ENCODE assay signal across 7 cellular contexts in genomic region chr1:228276361-228276831, GRCh38.
DNase-seq lines count a peak whose midpoint lies in the region; ATAC-seq, FAIRE-seq and TF ChIP-seq lines count a peak whose summit lies in the region.

No MANE protein-coding gene starts in this region.

- no peaks in the 10 kb centered on the region for H3K27me3 Mint-ChIP-seq in activated T-helper 2 cell treated with anti-CD3 and anti-CD28 coated beads, Interferon-gamma antibody, Interleukin-2, Interleukin-4, amounts not matched to agents 10 μg/mL and 5 μg/mL and 100 μg/mL, durations not matched to agents 14 hours and 24 hours and 36 hours (ENCODE audit: low read depth)

- intact Hi-C loops in activated T-helper 2 cell treated with anti-CD3 and anti-CD28 coated beads, Interferon-gamma antibody, Interleukin-2, Interleukin-4, amounts not matched to agents 10 μg/mL and 5 μg/mL and 100 μg/mL, durations not matched to agents 14 hours and 24 hours and 36 hours (cut with micrococcal nuclease): no loop called here
- intact Hi-C loops in kidney (cut with DNase I) (no loop called here), stomach (cut with DNase I; ENCODE audit: low total_unique reads) (no loop called here)

- H3K4me3 ChIP-seq in HFF-Myc (replicated peaks; ENCODE audit: low read depth, low read length): peak overlapping the region; percentile 55
- H3K4me3 ChIP-seq in kidney (ENCODE audit: low read length in 2 of 2): peak overlapping the region; percentile 50 to 63
- peak overlapping the region; percentile 59 to 75 (median 64) for H3K4me3 ChIP-seq in stomach

- ATAC-seq in GM18520 (IDR thresholded peaks at IDR 0.05; ENCODE audit: unreplicated experiment) (no peak), HG03469 (IDR thresholded peaks at IDR 0.05; ENCODE audit: unreplicated experiment) (no peak), HG03442 (IDR thresholded peaks at IDR 0.05; ENCODE audit: unreplicated experiment) (no peak)

- no peaks in the 10 kb centered on the region for H3K9me3 Mint-ChIP-seq in activated T-helper 2 cell treated with anti-CD3 and anti-CD28 coated beads, Interferon-gamma antibody, Interleukin-2, Interleukin-4, amounts not matched to agents 10 μg/mL and 5 μg/mL and 100 μg/mL, durations not matched to agents 14 hours and 24 hours and 36 hours

- H3K36me3 Mint-ChIP-seq in activated T-helper 2 cell treated with anti-CD3 and anti-CD28 coated beads, Interferon-gamma antibody, Interleukin-2, Interleukin-4, amounts not matched to agents 10 μg/mL and 5 μg/mL and 100 μg/mL, durations not matched to agents 14 hours and 24 hours and 36 hours (ENCODE audit: low read depth): peaks cover 6% of the 10 kb centered on the region

- no peak overlapping the region for H3K27ac Mint-ChIP-seq in activated T-helper 2 cell treated with anti-CD3 and anti-CD28 coated beads, Interferon-gamma antibody, Interleukin-2, Interleukin-4, amounts not matched to agents 10 μg/mL and 5 μg/mL and 100 μg/mL, durations not matched to agents 14 hours and 24 hours and 36 hours

- H3K4me1 ChIP-seq in kidney (ENCODE audit: control insufficient read depth in 1 of 2, insufficient read depth in 1 of 2, low read depth in 1 of 2, low read length in 2 of 2) (peaks cover 7% of the 10 kb centered on the region in 2 donors), stomach (peaks cover 11 to 23% (median 22%) of the 10 kb centered on the region in 4 donors)

- H3K27ac ChIP-seq in kidney (ENCODE audit: low read depth in 2 of 2, low read length in 2 of 2) (no peak overlapping the region), stomach (peak overlapping the region in 3 of 5 donors; percentile 67 to 82 (median 80))

- TF ChIP-seq CTCF in HFF-Myc (IDR thresholded peaks at IDR 0.05; ENCODE audit: low read depth, low read length, missing control alignments): no peak
- TF ChIP-seq CTCF in kidney (IDR thresholded peaks at IDR 0.05; ENCODE audit: borderline replicate concordance, extremely low read depth, insufficient read depth): no peak
- no peak for TF ChIP-seq CTCF in stomach (IDR thresholded peaks at IDR 0.05)

- DNase-seq in HFF-Myc (ENCODE audit: extremely low read depth, low read depth): no peak
- DNase-seq in activated T-helper 2 cell treated with anti-CD3 and anti-CD28 coated beads, Interferon-gamma antibody, Interleukin-2, Interleukin-4, amounts not matched to agents 10 μg/mL and 5 μg/mL and 100 μg/mL, durations not matched to agents 14 hours and 24 hours and 36 hours (ENCODE audit: low spot score): peak; percentile 6
- no peak for DNase-seq in kidney
- DNase-seq in stomach: no peak

- no peaks in the 10 kb centered on the region for H3K36me3 ChIP-seq in kidney (ENCODE audit: control insufficient read depth in 1 of 2, insufficient read depth in 2 of 2, low read length in 2 of 2)
- peaks cover 0 to 42% (median 23%) of the 10 kb centered on the region in 4 donors for H3K36me3 ChIP-seq in stomach

- no peak for TF ChIP-seq POLR2A in stomach (IDR thresholded peaks at IDR 0.05)

- H3K9me3 ChIP-seq in kidney (ENCODE audit: control insufficient read depth in 1 of 2, low read length in 2 of 2) (no peaks in the 10 kb centered on the region), stomach (no peaks in the 10 kb centered on the region)

- no peak for TF ChIP-seq EP300 in stomach (IDR thresholded peaks at IDR 0.05)

- FAIRE-seq in kidney (lab: Jason Lieb, UNC): no peak

- H3K27me3 ChIP-seq in stomach: no peaks in the 10 kb centered on the region

- WGBS in stomach, 5 donors: 11 to 35% (median 32%) methylated on average over 14 to 37 of the region's 37 CpGs

- peak overlapping the region in 1 of 2 donors; percentile 65 for H3K9ac ChIP-seq in kidney (ENCODE audit: low read length in 2 of 2)

- no peak overlapping the region for H3K4me3 Mint-ChIP-seq in activated T-helper 2 cell treated with anti-CD3 and anti-CD28 coated beads, Interferon-gamma antibody, Interleukin-2, Interleukin-4, amounts not matched to agents 10 μg/mL and 5 μg/mL and 100 μg/mL, durations not matched to agents 14 hours and 24 hours and 36 hours (ENCODE audit: low read depth)

- H3K4me1 Mint-ChIP-seq in activated T-helper 2 cell treated with anti-CD3 and anti-CD28 coated beads, Interferon-gamma antibody, Interleukin-2, Interleukin-4, amounts not matched to agents 10 μg/mL and 5 μg/mL and 100 μg/mL, durations not matched to agents 14 hours and 24 hours and 36 hours (ENCODE audit: low read depth): peaks cover 4% of the 10 kb centered on the region

Comparison
In these comparisons a context has a peak if more than half of its experiments do, and no peak if none do; other contexts are left out.
1. H3K27ac ChIP-seq: peak in stomach (3 of 5); none in kidney (0 of 2).
2. Peak in every context shown above with its lines, with median percentiles within 50 percentile points of each other: H3K4me3 ChIP-seq.